In the genomic region with DNA sequence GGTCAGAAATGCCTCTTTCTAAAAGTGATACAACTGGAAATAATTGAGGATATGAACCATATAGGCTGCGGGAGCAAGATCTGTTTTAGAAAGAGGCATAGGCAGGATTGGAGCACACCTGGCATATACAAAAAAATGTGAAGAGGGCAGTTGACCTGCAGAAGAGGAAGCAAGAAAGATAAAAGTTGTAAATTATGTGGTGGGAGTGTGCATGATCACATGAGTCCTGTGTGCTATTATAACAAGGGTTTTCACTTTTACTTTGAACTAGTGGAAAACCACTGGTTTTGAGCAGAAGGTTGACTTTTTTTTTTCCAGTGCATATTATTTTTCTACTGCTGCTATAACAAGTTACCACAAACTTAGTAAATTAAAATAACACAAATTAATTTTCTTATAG, we compare ENCODE assay signal across 22 cellular contexts.
DNase-seq lines count a peak whose midpoint lies in the region; ATAC-seq and TF ChIP-seq lines count a peak whose summit lies in the region.
"Had no signal": no experiment of that assay in that cellular context is flagged by ENCODE, and none has a peak within 500 bp of the region (broad histone marks: within the 10 kb centered on the region; RNA-seq: fewer than 3 reads in every experiment).

No MANE protein-coding gene starts in this region.

- ATAC-seq in GM18867 (IDR thresholded peaks at IDR 0.05; ENCODE audit: unreplicated experiment) (peak; percentile 97), GM21717 (IDR thresholded peaks at IDR 0.05; ENCODE audit: unreplicated experiment) (peak; percentile 59), HG03103 (IDR thresholded peaks at IDR 0.05; ENCODE audit: low read depth, unreplicated experiment) (peak; percentile 59)
- ATAC-seq: activated CD4-positive, alpha-beta T cell treated with anti-CD3 and anti-CD28 coated beads for 36 hours; HepG2; mucosa of descending colon had no signal

- peak overlapping the region; percentile 32 for H3K4me2 ChIP-seq in OCI-LY3 (ENCODE audit: low read length)
- H3K4me2 ChIP-seq: smooth muscle cell had no signal

- H3K4me1 ChIP-seq in OCI-LY3 (ENCODE audit: low read length): peaks cover 11% of the 10 kb centered on the region
- H3K4me1 ChIP-seq: Caco-2, left ventricle myocardium inferior had no signal

- H3K4me3 ChIP-seq in OCI-LY3 (ENCODE audit: low read length): no peak overlapping the region
- H3K4me3 ChIP-seq: left ventricle myocardium inferior, mucosa of descending colon, smooth muscle cell had no signal

- H3K79me2 ChIP-seq in OCI-LY3 (ENCODE audit: low read length): no peaks in the 10 kb centered on the region

- TF ChIP-seq CTCF in OCI-LY3 (IDR thresholded peaks at IDR 0.05; ENCODE audit: low read depth, low read length): no peak

- no peaks in the 10 kb centered on the region for H4K20me1 ChIP-seq in OCI-LY3 (ENCODE audit: insufficient read depth, low read length)

- DNase-seq in NCI-H748 (lab: John Stamatoyannopoulos, UW; ENCODE audit: unreplicated experiment) (no peak), NCI-H69 (lab: John Stamatoyannopoulos, UW) (no peak), AG08396 (ENCODE audit: low spot score) (no peak)
- no peak for DNase-seq in stimulated activated CD4-positive, alpha-beta T cell treated with anti-CD3 and anti-CD28 coated beads, Interleukin-2, amount 100 ng/mL, for 48 hours
- DNase-seq: activated CD4-positive, alpha-beta T cell treated with anti-CD3 and anti-CD28 coated beads for 36 hours; AML-193; anterior cingulate cortex; Caco-2; cerebellar nuclear complex; effector memory CD4-positive, alpha-beta T cell; EL; HFFc6; left ventricle myocardium inferior; mucosa of descending colon; NCI-H1436 treated with DMSO at 0.1 percent for 48 hours; stimulated activated CD8-positive, alpha-beta memory T cell treated with anti-CD3 and anti-CD28 coated beads, Interleukin-4, amount 100 ng/mL, for 48 hours had no signal

- H2AFZ ChIP-seq in OCI-LY3 (ENCODE audit: low read depth, low read length): 0 out of 2 replicates have a peak overlapping the region, but pooled peaks have one; percentile 51

- no peaks in the 10 kb centered on the region for H3K9me3 ChIP-seq in OCI-LY3 (ENCODE audit: insufficient read depth, low read length)
- H3K9me3 ChIP-seq: Caco-2 had no signal

- no peak overlapping the region for H3K27ac ChIP-seq in OCI-LY3 (ENCODE audit: low read length)
- H3K27ac ChIP-seq: left ventricle myocardium inferior had no signal

- H3K36me3 ChIP-seq in OCI-LY3 (replicated peaks; ENCODE audit: low read depth, low read length): no peaks in the 10 kb centered on the region
- H3K36me3 ChIP-seq: left ventricle myocardium inferior had no signal

- H3K27me3 ChIP-seq in OCI-LY3 (ENCODE audit: low read depth, low read length): no peaks in the 10 kb centered on the region

- no peak overlapping the region for H3K9ac ChIP-seq in OCI-LY3 (ENCODE audit: low read length)
